ENCODE assay signal across 20 cellular contexts in the genomic region with DNA sequence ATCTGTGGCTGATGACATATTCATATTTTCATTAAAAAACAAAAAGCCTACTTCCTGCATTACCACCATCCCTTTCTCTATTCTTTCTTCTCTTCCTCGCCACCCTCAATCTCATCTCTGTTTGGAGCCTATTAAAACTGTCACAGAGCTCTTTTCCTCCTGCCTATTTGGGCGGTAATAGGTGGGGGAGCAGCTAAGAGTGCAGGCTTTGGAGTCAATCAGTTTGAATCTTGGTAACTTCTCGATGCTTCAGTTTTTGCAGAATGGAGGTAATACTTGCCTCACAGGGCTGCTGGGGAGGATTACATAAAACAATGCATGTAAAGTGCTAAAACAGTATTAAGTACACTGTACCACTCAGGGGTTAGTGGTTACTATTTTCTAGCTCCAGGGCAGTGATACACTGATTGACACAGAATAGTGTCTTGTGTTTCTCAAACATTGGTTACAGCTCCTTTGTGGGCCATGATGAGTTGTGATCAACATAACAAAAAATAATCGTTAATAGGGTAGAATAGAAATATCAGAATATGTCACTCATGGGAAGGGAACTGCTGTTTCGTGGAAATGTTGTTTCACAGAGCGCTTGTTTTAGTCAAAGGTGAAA. TPM values are rescaled to one million over a fixed set of nuclear protein-coding genes. Genes with fewer than 3 reads are reported as not detected.
DNase-seq lines count a peak whose midpoint lies in the region; ATAC-seq and TF ChIP-seq lines count a peak whose summit lies in the region.
"Had no signal": no experiment of that assay in that cellular context is flagged by ENCODE, and none has a peak within 500 bp of the region (broad histone marks: within the 10 kb centered on the region; RNA-seq: fewer than 3 reads in every experiment).

No MANE protein-coding gene starts in this region.

- H3K9me2 ChIP-seq in Loucy (replicated peaks; ENCODE audit: low read depth, low read length) = no peaks in the 10 kb centered on the region

- DNase-seq in dorsolateral prefrontal cortex = no peak
- no peak for DNase-seq in mesothelial cell of epicardium (ENCODE audit: low spot score in 2 of 2, unreplicated experiment in 2 of 2)
- DNase-seq in SKM-1 treated with dmso at 0.1 percent for 144 hours (lab: John Stamatoyannopoulos, UW; ENCODE audit: unreplicated experiment) = no peak
- DNase-seq in sciatic nerve (ENCODE audit: low spot score) = no peak
- DNase-seq: activated T-cell treated with anti-CD3 and anti-CD28 coated beads, Interleukin-2, amount 50 U/mL, for 72 hours; AML-193; Caco-2; Karpas-422; midbrain; NCI-H524 treated with DMSO at 0.1 percent for 48 hours; SIG-M5; stimulated activated CD4-positive, alpha-beta T cell treated with anti-CD3 and anti-CD28 coated beads, Interleukin-2, amount 100 ng/mL, for 48 hours; stomach; T-helper 2 cell had no signal

- no peaks in the 10 kb centered on the region for H3K27me3 Mint-ChIP-seq in mesothelial cell of epicardium (ENCODE audit: low read depth)
- H3K27me3 Mint-ChIP-seq: activated naive CD8-positive, alpha-beta T cell had no signal

- H3K27ac Mint-ChIP-seq in mesothelial cell of epicardium = peak overlapping the region; percentile 10
- H3K27ac Mint-ChIP-seq: activated naive CD8-positive, alpha-beta T cell had no signal

- TF ChIP-seq CTCF in Loucy (conservative IDR thresholded peaks at IDR 0.05; ENCODE audit: low read length) (no peak), dorsolateral prefrontal cortex (IDR thresholded peaks at IDR 0.05 in 54 of 56, conservative IDR thresholded peaks at IDR 0.05 in 2 of 56; ENCODE audit: low read depth in 1 of 56, partially characterized antibody in 56 of 56) (no peak), mesothelial cell of epicardium (IDR thresholded peaks at IDR 0.05; ENCODE audit: unreplicated experiment) (no peak)

- H3K9ac ChIP-seq in Loucy (ENCODE audit: low read depth, low read length, poor library complexity, severe bottlenecking) (no peak overlapping the region), subcutaneous abdominal adipose tissue (ENCODE audit: low read length in 5 of 5) (no peak overlapping the region)

- H3K27me3 ChIP-seq in Loucy (ENCODE audit: insufficient read depth, low read length, poor library complexity, severe bottlenecking) = no peaks in the 10 kb centered on the region
- no peaks in the 10 kb centered on the region for H3K27me3 ChIP-seq in dorsolateral prefrontal cortex
- H3K27me3 ChIP-seq in subcutaneous abdominal adipose tissue (ENCODE audit: control insufficient read depth in 5 of 5, insufficient read depth in 4 of 5, low read length in 5 of 5) = no peaks in the 10 kb centered on the region
- H3K27me3 ChIP-seq: neutrophil, stomach had no signal

- H3K4me2 ChIP-seq in Loucy (ENCODE audit: low read depth, low read length, poor library complexity, severe bottlenecking) = peak overlapping the region; percentile 42

- H3K9me3 Mint-ChIP-seq in mesothelial cell of epicardium = no peaks in the 10 kb centered on the region
- H3K9me3 Mint-ChIP-seq: activated T-cell treated with anti-CD3 and anti-CD28 coated beads, Interleukin-2, amount 50 U/mL, for 72 hours had no signal

- no peaks in the 10 kb centered on the region; the same call in 1 of the 2 replicates for H3F3A ChIP-seq in Loucy (ENCODE audit: low read depth)

- H3K4me1 ChIP-seq in Loucy (ENCODE audit: insufficient read depth, low read length, poor library complexity, severe bottlenecking) (peaks cover 46% of the 10 kb centered on the region), subcutaneous abdominal adipose tissue (ENCODE audit: control insufficient read depth in 5 of 5, insufficient read depth in 5 of 5, low read length in 5 of 5) (peaks cover 0 to 61% (median 47%) of the 10 kb centered on the region in 5 donors)

- no peak for ATAC-seq in HG03432 (IDR thresholded peaks at IDR 0.05; ENCODE audit: unreplicated experiment)
- no peak for ATAC-seq in sciatic nerve
- ATAC-seq: activated T-cell treated with anti-CD3 and anti-CD28 coated beads, Interleukin-2, amount 50 U/mL, for 72 hours; HCT116 had no signal

- H3K9me3 ChIP-seq in Loucy (ENCODE audit: insufficient read depth, low read depth, low read length) = no peaks in the 10 kb centered on the region
- H3K9me3 ChIP-seq in subcutaneous abdominal adipose tissue (ENCODE audit: control insufficient read depth in 5 of 5, low read length in 5 of 5) = no peaks in the 10 kb centered on the region
- H3K9me3 ChIP-seq: Caco-2, neutrophil, stomach had no signal

- H3K4me3 ChIP-seq in Loucy (ENCODE audit: low read length, poor library complexity, severe bottlenecking) (no peak overlapping the region), dorsolateral prefrontal cortex (peak overlapping the region in 2 of 59 donors; percentile 16 to 17), subcutaneous abdominal adipose tissue (ENCODE audit: low read depth in 1 of 5, low read length in 5 of 5) (no peak overlapping the region)
- H3K4me3 ChIP-seq: stomach had no signal

- H3K36me3 Mint-ChIP-seq in mesothelial cell of epicardium = no peaks in the 10 kb centered on the region

- no peak overlapping the region for H3K4me3 Mint-ChIP-seq in mesothelial cell of epicardium
- H3K4me3 Mint-ChIP-seq: activated naive CD8-positive, alpha-beta T cell; activated T-cell treated with anti-CD3 and anti-CD28 coated beads, Interleukin-2, amount 50 U/mL, for 72 hours had no signal

- intact Hi-C loops in dorsolateral prefrontal cortex (cut with DNase I) = loop anchor here in 1 of 2 donors (10.0 kb wide), 1 partner anchor 194 kb away; no protein-coding TSS in a partner anchor
- intact Hi-C loops in sciatic nerve (cut with DNase I) = no loop called here

- H3K79me2 ChIP-seq in Loucy (ENCODE audit: insufficient read depth, low read length) = peaks cover 97% of the 10 kb centered on the region

- H3K27ac ChIP-seq in dorsolateral prefrontal cortex = peak overlapping the region in 32 of 59 donors; percentile 1 to 68 (median 40)
- H3K27ac ChIP-seq in subcutaneous abdominal adipose tissue (ENCODE audit: low read depth, low read length) = peak overlapping the region; percentile 59
- H3K27ac ChIP-seq: neutrophil had no signal

- H4K20me1 ChIP-seq in Loucy (ENCODE audit: insufficient read depth, low read length, poor library complexity, severe bottlenecking) = peaks cover 60% of the 10 kb centered on the region

- no peak overlapping the region for H2AFZ ChIP-seq in Loucy (ENCODE audit: low read length)

- no peaks in the 10 kb centered on the region for H3K36me3 ChIP-seq in Loucy (ENCODE audit: insufficient read depth, low read length)
- H3K36me3 ChIP-seq in subcutaneous abdominal adipose tissue (ENCODE audit: control insufficient read depth in 5 of 5, insufficient read depth in 5 of 5, low read length in 5 of 5) = no peaks in the 10 kb centered on the region
- H3K36me3 ChIP-seq: neutrophil, stomach had no signal

- H3K4me1 Mint-ChIP-seq in mesothelial cell of epicardium = peaks cover 53% of the 10 kb centered on the region

RNA-seq across cellular contexts. Expression of a gene that starts 14.0 kb away (rescaled TPM):
- total RNA-seq in dorsolateral prefrontal cortex (100 to 1,000 TPM in 3 of 120 experiments, 10 to 100 TPM in 117; 28.3 to 113 (median 64.6) TPM), mesothelial cell of epicardium (18.7 to 27.5 TPM (median 23.5 TPM) in 3 replicates), sciatic nerve (34.9 TPM)
